Comparison of ENCODE assay signal across 3 cellular contexts in the genomic region with DNA sequence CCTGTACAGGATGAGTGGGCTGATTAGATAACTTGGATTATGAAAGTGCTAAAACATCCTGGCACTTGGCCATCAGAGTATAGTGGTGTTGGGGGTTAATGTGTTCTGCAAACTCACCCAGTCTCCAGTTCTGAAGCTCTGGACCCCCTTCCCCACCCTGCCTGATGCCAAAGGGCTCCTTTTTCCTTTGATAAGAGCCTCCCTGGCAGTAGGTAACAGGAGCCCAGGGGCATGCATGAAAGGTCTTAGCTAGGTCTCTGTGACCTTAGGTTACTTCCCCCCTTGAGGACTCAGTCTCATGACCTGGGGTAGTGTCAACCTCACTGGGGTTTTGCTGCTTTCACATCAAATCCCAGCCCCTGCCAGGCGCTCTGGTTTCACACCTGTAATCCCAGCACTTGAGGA.
TF ChIP-seq lines count a peak whose summit lies in the region.

No MANE protein-coding gene starts in this region.

TF ChIP-seq in SK-N-SH treated with all-trans-retinoic acid at 6 μM for 48 hours, 23 proteins besides CTCF, POLR2A, EP300 and RAD21:
- no peak for TF ChIP-seq GLIS3 (CRISPR knock-in tag; IDR thresholded peaks at IDR 0.05)
- no peak for TF ChIP-seq ARNTL (CRISPR knock-in tag; IDR thresholded peaks at IDR 0.05; ENCODE audit: borderline replicate concordance, low read depth)
- no peak for TF ChIP-seq TOX (CRISPR knock-in tag; IDR thresholded peaks at IDR 0.05; ENCODE audit: borderline replicate concordance)
- TF ChIP-seq ZNF565 (CRISPR knock-in tag; conservative IDR thresholded peaks at IDR 0.05; ENCODE audit: low read depth): no peak
- TF ChIP-seq ZFP3 (CRISPR knock-in tag; IDR thresholded peaks at IDR 0.05): peak; percentile 61; the same call in 1 of the 2 replicates

TF ChIP-seq in SK-N-SH, 30 proteins besides CTCF, POLR2A, EP300 and RAD21:
- TF ChIP-seq RXRA (IDR thresholded peaks at IDR 0.05; ENCODE audit: borderline replicate concordance, low read depth) (no peak), GATA2 (CRISPR knock-in tag; IDR thresholded peaks at IDR 0.05) (no peak), FOXM1 (IDR thresholded peaks at IDR 0.05; ENCODE audit: low read depth) (no peak), NFIC (IDR thresholded peaks at IDR 0.05; ENCODE audit: borderline replicate concordance) (no peak), SMC3 (IDR thresholded peaks at IDR 0.05; ENCODE audit: low read depth, low read length) (no peak), EZH2phosphoT487 (IDR thresholded peaks at IDR 0.05; ENCODE audit: borderline replicate concordance, low read depth) (no peak)

TF ChIP-seq in endothelial cell of umbilical vein, 7 proteins besides CTCF, POLR2A, EP300 and RAD21:
- no peak for TF ChIP-seq GATA2 (IDR thresholded peaks at IDR 0.05; ENCODE audit: insufficient read depth, insufficient read length, low read depth, low read length)
- no peak for TF ChIP-seq POLR2AphosphoS5 (IDR thresholded peaks at IDR 0.05; ENCODE audit: insufficient read depth, low read depth, low read length)
- TF ChIP-seq JUN (IDR thresholded peaks at IDR 0.05; ENCODE audit: borderline replicate concordance, insufficient read depth, insufficient read length, low read depth): no peak
- no peak for TF ChIP-seq EZH2 (IDR thresholded peaks at IDR 0.05; ENCODE audit: borderline replicate concordance, low read depth, low read length, severe bottlenecking)
- TF ChIP-seq, protein P1, sequence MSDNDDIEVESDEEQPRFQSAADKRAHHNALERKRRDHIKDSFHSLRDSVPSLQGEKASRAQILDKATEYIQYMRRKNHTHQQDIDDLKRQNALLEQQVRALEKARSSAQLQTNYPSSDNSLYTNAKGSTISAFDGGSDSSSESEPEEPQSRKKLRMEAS (IDR thresholded peaks at IDR 0.05; ENCODE audit: insufficient read depth, insufficient read length): no peak
- TF ChIP-seq FOS (IDR thresholded peaks at IDR 0.05; ENCODE audit: borderline replicate concordance, insufficient read depth, low read length): no peak
- no peak for TF ChIP-seq MYC (IDR thresholded peaks at IDR 0.05; ENCODE audit: low read depth, low read length)
